ENCODE assay signal across 15 cellular contexts in genomic region chr19:55768818-55769217, GRCh38. TPM values are rescaled to one million over a fixed set of nuclear protein-coding genes. Genes with fewer than 3 reads are reported as not detected.
"Had no signal": no experiment of that assay in that cellular context is flagged by ENCODE, and none has a peak within 500 bp of the region (broad histone marks: within the 10 kb centered on the region; RNA-seq: fewer than 3 reads in every experiment).

Gene RFPL4AL1, plus strand, starts transcription at chr19:55769118. Its CDS starts 2,687 bp downstream, at chr19:55771805.

RNA-seq across cellular contexts. Expression of gene RFPL4AL1, which starts in this region (rescaled TPM):
- total RNA-seq: activated B cell treated with CpG ODN at 0.5 μM for 24 hours; activated CD4-positive, alpha-beta memory T cell treated with anti-CD3 and anti-CD28 coated beads for 36 hours; activated CD4-positive, alpha-beta memory T cell treated with anti-CD3 and anti-CD28 coated beads, Interleukin-2, amount 10 ng/mL, durations not matched to agents 7 days and 5 days; activated CD4-positive, alpha-beta T cell treated with anti-CD3 and anti-CD28 coated beads for 36 hours; activated CD4-positive, alpha-beta T cell treated with anti-CD3 and anti-CD28 coated beads, Interleukin-2, amount 10 ng/mL, durations not matched to agents 24 days and 14 days; activated CD4-positive, alpha-beta T cell treated with anti-CD3 and anti-CD28 coated beads, Interleukin-2, amount 10 ng/mL, durations not matched to agents 7 days and 5 days; activated CD8-positive, alpha-beta memory T cell treated with anti-CD3 and anti-CD28 coated beads for 36 hours; activated CD8-positive, alpha-beta memory T cell treated with anti-CD3 and anti-CD28 coated beads, Interleukin-2, amount 10 ng/mL, durations not matched to agents 7 days and 5 days; activated CD8-positive, alpha-beta T cell treated with anti-CD3 and anti-CD28 coated beads for 36 hours; activated CD8-positive, alpha-beta T cell treated with anti-CD3 and anti-CD28 coated beads, Interleukin-2, amount 10 ng/mL, durations not matched to agents 7 days and 5 days; T-cell; T-helper 1 cell treated with Interleukin-12 subunit alpha and Interleukin-12 subunit beta and Interleukin-4 antibody, amounts not matched to agents 30 ng/mL and 1 ng/mL, for 36 hours; T-helper 17 cell; T-helper 2 cell treated with Interferon-gamma antibody and Interleukin-4, amounts not matched to agents 100 ng/mL and 5 ng/mL, for 36 hours; WTC11 had no signal
